In the genomic region with DNA sequence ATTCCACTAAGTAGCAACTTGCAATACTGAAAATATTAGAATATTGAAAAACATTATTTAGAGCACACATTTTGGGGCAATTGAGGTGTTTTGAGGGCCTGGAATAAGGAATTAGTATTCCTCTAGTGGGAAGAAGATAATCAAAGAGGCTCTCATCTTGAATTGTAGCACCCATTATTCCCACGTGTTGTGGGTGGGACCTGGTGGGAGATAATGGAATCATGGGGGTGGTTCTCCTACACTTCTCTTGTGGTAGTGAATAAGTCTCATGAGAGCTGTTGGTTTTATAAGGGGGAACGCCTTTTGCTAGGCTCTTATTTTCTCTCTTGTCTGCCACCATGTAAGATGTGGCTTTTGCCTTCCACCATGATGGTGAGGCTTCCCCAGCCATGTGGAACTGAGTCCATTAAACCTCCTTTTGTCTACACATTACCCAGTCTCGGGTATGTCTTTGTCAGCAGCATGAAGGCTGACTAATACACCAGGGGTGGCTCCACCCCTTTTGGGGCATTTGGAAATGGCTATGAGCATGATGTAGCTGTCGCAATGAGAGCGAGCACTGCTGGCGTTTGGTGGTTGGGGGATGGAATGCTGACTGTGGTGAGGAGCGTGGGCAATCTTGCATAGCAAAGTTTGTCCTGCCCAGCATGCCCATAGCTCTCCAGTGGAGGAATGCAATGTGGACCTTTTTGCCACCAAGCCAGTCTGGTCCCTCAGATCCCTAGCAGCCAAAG, we compare ENCODE assay signal across 18 cellular contexts.
DNase-seq lines count a peak whose midpoint lies in the region; ATAC-seq, FAIRE-seq and TF ChIP-seq lines count a peak whose summit lies in the region.
"Had no signal": no experiment of that assay in that cellular context is flagged by ENCODE, and none has a peak within 500 bp of the region (broad histone marks: within the 10 kb centered on the region; RNA-seq: fewer than 3 reads in every experiment).

No MANE protein-coding gene starts in this region.

- H3K4me1 ChIP-seq in mesenchymal stem cell (ENCODE audit: control insufficient read depth, insufficient read depth, low read depth, low read length) (no peaks in the 10 kb centered on the region), GM23248 (ENCODE audit: insufficient read depth) (no peaks in the 10 kb centered on the region), pancreas (no peaks in the 10 kb centered on the region)
- H3K4me1 ChIP-seq: spleen had no signal

- no peaks in the 10 kb centered on the region for H3K79me1 ChIP-seq in mesenchymal stem cell (replicated peaks; ENCODE audit: low read length, poor library complexity, severe bottlenecking)

- DNase-seq in EH (ENCODE audit: low read depth) (peak; percentile 70), NCI-H226 (peak; percentile 23), astrocyte of the hippocampus (ENCODE audit: low read depth, low spot score) (peak; percentile 53), mesenchymal stem cell (peak; percentile 56), GM23248 (no peak), NCI-H1694 (lab: John Stamatoyannopoulos, UW) (no peak), DMS53 (lab: John Stamatoyannopoulos, UW) (no peak), pancreas (no peak)
- DNase-seq: activated CD4-positive, alpha-beta T cell treated with anti-CD3 and anti-CD28 coated beads for 36 hours; activated CD8-positive, alpha-beta memory T cell treated with anti-CD3 and anti-CD28 coated beads, Interleukin-2, amount 50 U/mL, for 48 hours; AML-193; DMS153; endodermal cell; islet precursor cell; mucosa of descending colon; NCI-H1105; spleen; stimulated activated naive CD8-positive, alpha-beta T cell treated with anti-CD3 and anti-CD28 coated beads, Interleukin-15, amount 100 ng/mL, for 72 hours had no signal

- ATAC-seq in pancreas: no peak
- ATAC-seq: activated CD4-positive, alpha-beta T cell treated with anti-CD3 and anti-CD28 coated beads for 36 hours; mucosa of descending colon; stimulated activated naive CD8-positive, alpha-beta T cell treated with anti-CD3 and anti-CD28 coated beads, Interleukin-15, amount 100 ng/mL, for 72 hours had no signal

- no peak overlapping the region for H3K14ac ChIP-seq in mesenchymal stem cell (ENCODE audit: low read length in 2 of 2)

- H2BK12ac ChIP-seq in mesenchymal stem cell (ENCODE audit: low read length in 2 of 2): no peak overlapping the region

- no peak overlapping the region for H3K18ac ChIP-seq in mesenchymal stem cell (ENCODE audit: low read depth in 1 of 2, low read length in 2 of 2)

- H3K79me2 ChIP-seq in GM23248 (ENCODE audit: insufficient read depth): no peaks in the 10 kb centered on the region

- no peak overlapping the region for H2AK5ac ChIP-seq in mesenchymal stem cell (ENCODE audit: low read length, severe bottlenecking)

- H3K9ac ChIP-seq in mesenchymal stem cell (ENCODE audit: low read length) (peak overlapping the region; percentile 66), GM23248 (no peak overlapping the region)

- no peak for TF ChIP-seq CTCF in pancreas (IDR thresholded peaks at IDR 0.05)

- no peak overlapping the region for H2BK120ac ChIP-seq in mesenchymal stem cell (ENCODE audit: low read depth, low read length)

- H3K23ac ChIP-seq in mesenchymal stem cell (ENCODE audit: low read length in 2 of 2): no peak overlapping the region

- H2BK5ac ChIP-seq in mesenchymal stem cell (ENCODE audit: low read depth, low read length, poor library complexity, severe bottlenecking): no peak overlapping the region

- H3K4me2 ChIP-seq in mesenchymal stem cell (ENCODE audit: low read length, poor library complexity, severe bottlenecking): no peak overlapping the region
- H3K4me2 ChIP-seq in GM23248 (ENCODE audit: unreplicated experiment): no peak overlapping the region

- no peaks in the 10 kb centered on the region for H3K27me3 ChIP-seq in mesenchymal stem cell (ENCODE audit: control insufficient read depth in 1 of 2, insufficient read depth in 1 of 2, low read length in 2 of 2)
- H3K27me3 ChIP-seq in GM23248 (replicated peaks; ENCODE audit: insufficient read depth): no peaks in the 10 kb centered on the region
- H3K27me3 ChIP-seq in pancreas: peaks cover 0 to 10% (median 1%) of the 10 kb centered on the region in 4 donors

- FAIRE-seq in pancreas (lab: Jason Lieb, UNC): no peak

- H2AFZ ChIP-seq in mesenchymal stem cell (ENCODE audit: low read depth, low read length) (no peak overlapping the region), GM23248 (no peak overlapping the region)

- WGBS in mesenchymal stem cell: 81% methylated on average over 6 of the region's 7 CpGs
- 44 to 53% methylated on average over 5 to 7 of the region's 7 CpGs for WGBS in GM23248 (ENCODE audit: low coverage in 1 of 2, low lambda C conversion rate in 2 of 2, missing lambda C conversion rate in 2 of 2), 2 experiments
- WGBS in pancreas, 2 donors: 62 to 63% methylated on average over 7 of the region's 7 CpGs

- no peak overlapping the region for H2BK15ac ChIP-seq in mesenchymal stem cell (ENCODE audit: low read depth, poor library complexity, severe bottlenecking)

- no peak overlapping the region for H4K91ac ChIP-seq in mesenchymal stem cell (ENCODE audit: low read length)

- H3K9me2 ChIP-seq in GM23248 (ENCODE audit: insufficient read depth): no peaks in the 10 kb centered on the region

- no peak overlapping the region for H3K27ac ChIP-seq in mesenchymal stem cell (ENCODE audit: low read length, poor library complexity, severe bottlenecking)
- no peak overlapping the region for H3K27ac ChIP-seq in GM23248
- no peak overlapping the region for H3K27ac ChIP-seq in pancreas
- H3K27ac ChIP-seq: spleen had no signal

- H3K9me3 ChIP-seq in mesenchymal stem cell (ENCODE audit: control insufficient read depth, low read length): no peaks in the 10 kb centered on the region
- no peaks in the 10 kb centered on the region for H3K9me3 ChIP-seq in GM23248 (ENCODE audit: low read depth)
- no peaks in the 10 kb centered on the region for H3K9me3 ChIP-seq in pancreas
- H3K9me3 ChIP-seq: mucosa of descending colon, spleen had no signal

- no peak overlapping the region for H3K4me3 ChIP-seq in mesenchymal stem cell (ENCODE audit: insufficient read depth in 1 of 2, low read depth in 1 of 2, low read length in 2 of 2)
- no peak overlapping the region for H3K4me3 ChIP-seq in GM23248
- no peak overlapping the region for H3K4me3 ChIP-seq in pancreas
- H3K4me3 ChIP-seq: mucosa of descending colon, spleen had no signal

- H4K20me1 ChIP-seq in GM23248 (ENCODE audit: insufficient read depth): no peaks in the 10 kb centered on the region

- intact Hi-C loops in pancreas (cut with DNase I): no loop called here

- H4K8ac ChIP-seq in mesenchymal stem cell (ENCODE audit: low read length): no peak overlapping the region

- no peaks in the 10 kb centered on the region for H3F3A ChIP-seq in GM23248 (ENCODE audit: insufficient read depth)

- no peak overlapping the region for H3K4ac ChIP-seq in mesenchymal stem cell (ENCODE audit: low read depth in 1 of 2, low read length in 2 of 2)

- in situ Hi-C loops in GM23248 (cut with MboI): no loop called here

- H3K36me3 ChIP-seq in mesenchymal stem cell (ENCODE audit: control insufficient read depth in 1 of 2, insufficient read depth in 2 of 2, low read depth in 1 of 2, low read length in 2 of 2) (no peaks in the 10 kb centered on the region), GM23248 (ENCODE audit: low read depth) (no peaks in the 10 kb centered on the region), pancreas (no peaks in the 10 kb centered on the region)
- H3K36me3 ChIP-seq: spleen had no signal

Comparison
In these comparisons a context has a peak if more than half of its experiments do, and no peak if none do; other contexts are left out.
1. DNase-seq: peak in EH (single experiment), NCI-H226 (single experiment), astrocyte of the hippocampus (single experiment) and mesenchymal stem cell (single experiment); none in GM23248 (single experiment), NCI-H1694 (single experiment), DMS53 (single experiment) and pancreas (0 of 6).